ENCODE assay signal across 18 cellular contexts in the genomic region with DNA sequence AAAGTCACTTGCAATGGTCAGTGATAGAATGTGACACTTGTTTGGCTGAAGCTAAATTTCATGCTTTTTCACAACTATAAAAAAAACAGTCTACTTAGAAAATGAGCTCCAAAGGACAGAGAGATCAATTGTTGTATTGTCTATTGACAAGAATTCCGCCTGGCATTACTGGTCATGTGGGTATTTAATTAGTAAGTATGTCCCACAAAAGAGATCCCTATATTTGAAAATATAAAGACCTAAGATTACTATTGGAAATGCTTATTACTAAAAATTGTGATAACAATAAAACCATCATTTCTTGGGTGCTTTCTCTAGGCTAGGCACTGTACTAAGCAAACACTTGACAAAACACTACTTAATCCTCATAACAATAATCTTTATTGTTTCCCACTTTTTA.
"Had no signal": no experiment of that assay in that cellular context is flagged by ENCODE, and none has a peak within 500 bp of the region (broad histone marks: within the 10 kb centered on the region; RNA-seq: fewer than 3 reads in every experiment).

No MANE protein-coding gene starts in this region.

- DNase-seq: cerebellar nuclear complex; effector CD8-positive, alpha-beta T cell; endodermal cell; foreskin fibroblast; glutamatergic neuron; heart right ventricle; islet precursor cell; kidney glomerular epithelial cell; left ventricle myocardium superior; lower lobe of right lung; mucosa of descending colon; naive B cell; pancreas; stimulated activated CD4-positive, alpha-beta T cell treated with anti-CD3 and anti-CD28 coated beads, Interleukin-12 subunit alpha, Interleukin-12 subunit beta, amount 100 ng/mL, for 4 hours; stimulated activated CD4-positive, alpha-beta T cell treated with anti-CD3 and anti-CD28 coated beads, Interleukin-1b, Interleukin-23, amount 100 ng/mL, for 48 hours; stimulated activated CD4-positive, alpha-beta T cell treated with anti-CD3 and anti-CD28 coated beads, Interleukin-4, amount 100 ng/mL, for 1 hour; stimulated activated naive CD4-positive, alpha-beta T cell treated with Interleukin-2 at 50 U/mL for 16 hours; transverse colon had no signal
